In genomic region chr1:201376464-201377374, GRCh38 we compare ENCODE assay signal across 7 cellular contexts. TPM values are rescaled to one million over a fixed set of nuclear protein-coding genes. Genes with fewer than 3 reads are reported as not detected.
DNase-seq lines count a peak whose midpoint lies in the region; ATAC-seq and TF ChIP-seq lines count a peak whose summit lies in the region.

No MANE protein-coding gene starts in this region.

- no peaks in the 10 kb centered on the region for H3K36me3 Mint-ChIP-seq in activated naive CD8-positive, alpha-beta T cell treated with anti-CD3 and anti-CD28 coated beads for 36 hours

- H3K36me3 ChIP-seq in HUES6 (ENCODE audit: control insufficient read depth, insufficient read depth, low read length), result 0 out of 2 replicates have a peak, but pooled peaks cover 3% of the 10 kb centered on the region

- H3K9ac ChIP-seq in HUES6 (ENCODE audit: low read length), result peak overlapping the region; percentile 21

- H3K27ac ChIP-seq in HUES6 (ENCODE audit: low read depth, low read length), result peak overlapping the region; percentile 66

- peaks cover 44% of the 10 kb centered on the region for H3K4me1 ChIP-seq in HUES6 (ENCODE audit: control insufficient read depth, insufficient read depth, low read length)

- H3K27ac Mint-ChIP-seq in activated naive CD8-positive, alpha-beta T cell treated with anti-CD3 and anti-CD28 coated beads for 36 hours, result no peak overlapping the region

- no peak overlapping the region for H3K4me3 Mint-ChIP-seq in activated naive CD8-positive, alpha-beta T cell treated with anti-CD3 and anti-CD28 coated beads for 36 hours

- no peaks in the 10 kb centered on the region; the same call in 1 of the 2 replicates for H3K27me3 ChIP-seq in HUES6 (ENCODE audit: control insufficient read depth, insufficient read depth, low read length)

- H3K27me3 Mint-ChIP-seq in activated naive CD8-positive, alpha-beta T cell treated with anti-CD3 and anti-CD28 coated beads for 36 hours, result peaks cover 8% of the 10 kb centered on the region

- no peaks in the 10 kb centered on the region for H3K9me3 Mint-ChIP-seq in activated naive CD8-positive, alpha-beta T cell treated with anti-CD3 and anti-CD28 coated beads for 36 hours

- H3K4me3 ChIP-seq in HUES6 (ENCODE audit: low read depth, low read length), result peak overlapping the region; percentile 32; the same call in 1 of the 2 replicates

- TF ChIP-seq CTCF in GM12874 (IDR thresholded peaks at IDR 0.05; ENCODE audit: insufficient read depth, low read depth, low read length), result peak; percentile 88

- peak; percentile 12 for DNase-seq in activated naive CD8-positive, alpha-beta T cell treated with anti-CD3 and anti-CD28 coated beads for 36 hours
- DNase-seq in iris pigment epithelial cell (ENCODE audit: low read depth), result peak; percentile 32
- no peak for DNase-seq in stimulated activated naive CD4-positive, alpha-beta T cell (lab: John Stamatoyannopoulos, UW)
- DNase-seq in DMS79 (lab: John Stamatoyannopoulos, UW), result no peak

- no peaks in the 10 kb centered on the region for H3K9me3 ChIP-seq in HUES6 (ENCODE audit: control insufficient read depth, insufficient read depth, low read depth, low read length)

- no peaks in the 10 kb centered on the region for H3K4me1 Mint-ChIP-seq in activated naive CD8-positive, alpha-beta T cell treated with anti-CD3 and anti-CD28 coated beads for 36 hours

- no peak for ATAC-seq in HG02884 (IDR thresholded peaks at IDR 0.05; ENCODE audit: unreplicated experiment)

RNA-seq across cellular contexts. Expression of gene TNNT2, which starts 0.8 kb away (rescaled TPM):
- not detected for total RNA-seq in activated naive CD8-positive, alpha-beta T cell treated with anti-CD3 and anti-CD28 coated beads for 36 hours

RNA-seq across cellular contexts. Expression of gene LAD1, which starts 22.4 kb away (rescaled TPM):
- not detected for total RNA-seq in activated naive CD8-positive, alpha-beta T cell treated with anti-CD3 and anti-CD28 coated beads for 36 hours

RNA-seq across cellular contexts. Expression of gene TNNI1, which starts 44.8 kb away (rescaled TPM):
- total RNA-seq in activated naive CD8-positive, alpha-beta T cell treated with anti-CD3 and anti-CD28 coated beads for 36 hours, result not detected

Comparison
In these comparisons a context has a peak if more than half of its experiments do, and no peak if none do; other contexts are left out.
1. DNase-seq: peak in activated naive CD8-positive, alpha-beta T cell treated with anti-CD3 and anti-CD28 coated beads for 36 hours (single experiment) and iris pigment epithelial cell (single experiment); none in stimulated activated naive CD4-positive, alpha-beta T cell (0 of 6) and DMS79 (single experiment).